25 cellular contexts compared by ENCODE assay signal in the genomic region with DNA sequence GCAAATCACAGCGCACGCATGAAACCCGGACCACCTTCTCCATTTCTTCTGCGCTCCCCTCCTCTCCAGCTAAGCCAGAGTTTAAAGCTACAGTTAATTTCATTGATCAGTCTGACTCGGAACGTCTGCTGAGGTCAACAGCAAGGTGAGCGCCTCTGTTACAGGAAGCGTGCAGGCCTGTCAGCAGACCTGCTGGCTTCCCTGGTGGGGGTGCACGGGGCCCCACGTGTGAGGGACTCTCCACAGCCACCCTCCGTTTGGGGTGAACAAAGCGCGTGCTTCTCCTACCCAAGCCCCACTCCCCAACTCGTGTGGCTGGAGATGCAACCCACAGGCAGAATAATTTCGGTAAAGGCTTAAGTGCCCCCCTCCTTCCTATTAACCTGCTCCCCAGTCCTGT.
"Had no signal": no experiment of that assay in that cellular context is flagged by ENCODE, and none has a peak within 500 bp of the region (broad histone marks: within the 10 kb centered on the region; RNA-seq: fewer than 3 reads in every experiment).

No MANE protein-coding gene starts in this region.

- H3K27ac Mint-ChIP-seq: activated CD4-positive, alpha-beta memory T cell treated with anti-CD3 and anti-CD28 coated beads, Interleukin-2, amount 10 ng/mL, durations not matched to agents 7 days and 5 days; activated CD4-positive, alpha-beta T cell treated with anti-CD3 and anti-CD28 coated beads for 36 hours; activated naive CD4-positive, alpha-beta T cell treated with anti-CD3 and anti-CD28 coated beads for 36 hours; activated naive CD8-positive, alpha-beta T cell; activated T-helper 17 cell treated with anti-CD3 and anti-CD28 coated beads, Interleukin-2, amount 50 U/mL, for 72 hours had no signal

- H3K4me1 Mint-ChIP-seq: activated CD4-positive, alpha-beta memory T cell treated with anti-CD3 and anti-CD28 coated beads, Interleukin-2, amount 10 ng/mL, durations not matched to agents 7 days and 5 days; activated CD4-positive, alpha-beta T cell treated with anti-CD3 and anti-CD28 coated beads for 36 hours; activated T-helper 17 cell treated with anti-CD3 and anti-CD28 coated beads, Interleukin-2, amount 50 U/mL, for 72 hours had no signal

- H3K4me3 Mint-ChIP-seq: activated CD4-positive, alpha-beta memory T cell treated with anti-CD3 and anti-CD28 coated beads, Interleukin-2, amount 10 ng/mL, durations not matched to agents 7 days and 5 days; activated CD4-positive, alpha-beta T cell treated with anti-CD3 and anti-CD28 coated beads for 36 hours; activated naive CD4-positive, alpha-beta T cell treated with anti-CD3 and anti-CD28 coated beads for 36 hours; activated naive CD8-positive, alpha-beta T cell; activated T-helper 17 cell treated with anti-CD3 and anti-CD28 coated beads, Interleukin-2, amount 50 U/mL, for 72 hours had no signal

- H3K27me3 ChIP-seq: brain microvascular endothelial cell, MG63 had no signal

- H3K27ac ChIP-seq: brain microvascular endothelial cell, cardiac muscle cell had no signal

- H3K36me3 ChIP-seq: brain microvascular endothelial cell, cardiac muscle cell, MG63 had no signal

- H3K4me3 ChIP-seq: cardiac muscle cell, MG63 had no signal

- FAIRE-seq: astrocyte had no signal

- H3K36me3 Mint-ChIP-seq: activated naive CD8-positive, alpha-beta T cell had no signal

- H3K9me3 Mint-ChIP-seq: activated CD4-positive, alpha-beta memory T cell treated with anti-CD3 and anti-CD28 coated beads, Interleukin-2, amount 10 ng/mL, durations not matched to agents 7 days and 5 days; activated naive CD4-positive, alpha-beta T cell treated with anti-CD3 and anti-CD28 coated beads for 36 hours; activated T-helper 17 cell treated with anti-CD3 and anti-CD28 coated beads, Interleukin-2, amount 50 U/mL, for 72 hours had no signal

- H3K9me3 ChIP-seq: MG63, SK-N-SH had no signal

- DNase-seq: activated CD4-positive, alpha-beta memory T cell treated with anti-CD3 and anti-CD28 coated beads, Interleukin-2, amount 10 ng/mL, durations not matched to agents 7 days and 5 days; activated CD4-positive, alpha-beta T cell treated with anti-CD3 and anti-CD28 coated beads for 36 hours; activated CD4-positive, alpha-beta T cell treated with anti-CD3 and anti-CD28 coated beads, Interleukin-2, amount 50 U/mL, for 1 hour; activated gamma-delta T cell; activated naive CD4-positive, alpha-beta T cell treated with anti-CD3 and anti-CD28 coated beads for 36 hours; activated T-cell treated with anti-CD3 and anti-CD28 coated beads for 4 hours; activated T-cell treated with anti-CD3 and anti-CD28 coated beads, Interleukin-2, amount 50 U/mL, for 48 hours; amygdala; brain microvascular endothelial cell; MG63; MV-4-11; NCI-H1105 treated with DMSO at 0.1 percent for 48 hours; NCI-H1436 treated with DMSO at 0.1 percent for 48 hours; NCI-H2029; NCI-H510A treated with DMSO at 0.1 percent for 48 hours; NCI-H69; NK-92 treated with Interleukin-12 subunit alpha and Interleukin-12 subunit beta, amount 100 ng/mL, for 24 hours; OCI-M1; RPMI8226; SK-N-SH; T-helper 1 cell had no signal
